In the genomic region with DNA sequence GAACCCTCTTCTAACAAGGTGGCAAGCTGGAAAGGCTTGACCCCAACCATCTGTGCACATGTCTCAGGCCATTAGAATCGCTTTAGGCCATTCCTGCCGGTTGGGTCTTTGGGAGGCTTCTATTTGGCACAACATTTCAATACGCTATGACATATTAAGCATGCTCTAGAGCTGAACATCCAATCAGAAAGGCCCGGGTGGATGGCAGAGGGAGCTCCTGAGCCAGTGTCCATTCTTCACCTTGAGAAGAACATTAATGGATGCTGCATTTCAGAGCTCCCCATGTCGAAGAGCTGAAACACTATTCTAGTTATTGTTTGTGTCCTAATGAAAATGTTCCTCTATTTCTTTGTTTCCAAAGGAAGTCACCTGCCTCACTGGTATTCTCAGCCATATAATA, we compare ENCODE assay signal across 1 cellular context.
TF ChIP-seq lines count a peak whose summit lies in the region.

No MANE protein-coding gene starts in this region.

TF ChIP-seq in GM23338, 12 proteins besides CTCF, POLR2A, EP300 and RAD21:
- no peak for TF ChIP-seq EZH2 (IDR thresholded peaks at IDR 0.05; ENCODE audit: low read depth, unreplicated experiment)
- no peak for TF ChIP-seq STAT1 (IDR thresholded peaks at IDR 0.05; ENCODE audit: unreplicated experiment)
- TF ChIP-seq POLR2AphosphoS5 (IDR thresholded peaks at IDR 0.05; ENCODE audit: low read depth), result no peak
- no peak for TF ChIP-seq JUNB (IDR thresholded peaks at IDR 0.05; ENCODE audit: unreplicated experiment)
- no peak for TF ChIP-seq ZNF114 (CRISPR knock-in tag; IDR thresholded peaks at IDR 0.05)
- TF ChIP-seq, protein P1, sequence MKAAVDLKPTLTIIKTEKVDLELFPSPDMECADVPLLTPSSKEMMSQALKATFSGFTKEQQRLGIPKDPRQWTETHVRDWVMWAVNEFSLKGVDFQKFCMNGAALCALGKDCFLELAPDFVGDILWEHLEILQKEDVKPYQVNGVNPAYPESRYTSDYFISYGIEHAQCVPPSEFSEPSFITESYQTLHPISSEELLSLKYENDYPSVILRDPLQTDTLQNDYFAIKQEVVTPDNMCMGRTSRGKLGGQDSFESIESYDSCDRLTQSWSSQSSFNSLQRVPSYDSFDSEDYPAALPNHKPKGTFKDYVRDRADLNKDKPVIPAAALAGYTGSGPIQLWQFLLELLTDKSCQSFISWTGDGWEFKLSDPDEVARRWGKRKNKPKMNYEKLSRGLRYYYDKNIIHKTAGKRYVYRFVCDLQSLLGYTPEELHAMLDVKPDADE (IDR thresholded peaks at IDR 0.05), result no peak
- TF ChIP-seq, protein P2, sequence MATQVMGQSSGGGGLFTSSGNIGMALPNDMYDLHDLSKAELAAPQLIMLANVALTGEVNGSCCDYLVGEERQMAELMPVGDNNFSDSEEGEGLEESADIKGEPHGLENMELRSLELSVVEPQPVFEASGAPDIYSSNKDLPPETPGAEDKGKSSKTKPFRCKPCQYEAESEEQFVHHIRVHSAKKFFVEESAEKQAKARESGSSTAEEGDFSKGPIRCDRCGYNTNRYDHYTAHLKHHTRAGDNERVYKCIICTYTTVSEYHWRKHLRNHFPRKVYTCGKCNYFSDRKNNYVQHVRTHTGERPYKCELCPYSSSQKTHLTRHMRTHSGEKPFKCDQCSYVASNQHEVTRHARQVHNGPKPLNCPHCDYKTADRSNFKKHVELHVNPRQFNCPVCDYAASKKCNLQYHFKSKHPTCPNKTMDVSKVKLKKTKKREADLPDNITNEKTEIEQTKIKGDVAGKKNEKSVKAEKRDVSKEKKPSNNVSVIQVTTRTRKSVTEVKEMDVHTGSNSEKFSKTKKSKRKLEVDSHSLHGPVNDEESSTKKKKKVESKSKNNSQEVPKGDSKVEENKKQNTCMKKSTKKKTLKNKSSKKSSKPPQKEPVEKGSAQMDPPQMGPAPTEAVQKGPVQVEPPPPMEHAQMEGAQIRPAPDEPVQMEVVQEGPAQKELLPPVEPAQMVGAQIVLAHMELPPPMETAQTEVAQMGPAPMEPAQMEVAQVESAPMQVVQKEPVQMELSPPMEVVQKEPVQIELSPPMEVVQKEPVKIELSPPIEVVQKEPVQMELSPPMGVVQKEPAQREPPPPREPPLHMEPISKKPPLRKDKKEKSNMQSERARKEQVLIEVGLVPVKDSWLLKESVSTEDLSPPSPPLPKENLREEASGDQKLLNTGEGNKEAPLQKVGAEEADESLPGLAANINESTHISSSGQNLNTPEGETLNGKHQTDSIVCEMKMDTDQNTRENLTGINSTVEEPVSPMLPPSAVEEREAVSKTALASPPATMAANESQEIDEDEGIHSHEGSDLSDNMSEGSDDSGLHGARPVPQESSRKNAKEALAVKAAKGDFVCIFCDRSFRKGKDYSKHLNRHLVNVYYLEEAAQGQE (IDR thresholded peaks at IDR 0.05; ENCODE audit: unreplicated experiment), result no peak
- TF ChIP-seq NANOG (IDR thresholded peaks at IDR 0.05; ENCODE audit: borderline replicate concordance), result no peak
- TF ChIP-seq EZH2phosphoT487 (IDR thresholded peaks at IDR 0.05; ENCODE audit: unreplicated experiment), result no peak
- TF ChIP-seq, protein P3, sequence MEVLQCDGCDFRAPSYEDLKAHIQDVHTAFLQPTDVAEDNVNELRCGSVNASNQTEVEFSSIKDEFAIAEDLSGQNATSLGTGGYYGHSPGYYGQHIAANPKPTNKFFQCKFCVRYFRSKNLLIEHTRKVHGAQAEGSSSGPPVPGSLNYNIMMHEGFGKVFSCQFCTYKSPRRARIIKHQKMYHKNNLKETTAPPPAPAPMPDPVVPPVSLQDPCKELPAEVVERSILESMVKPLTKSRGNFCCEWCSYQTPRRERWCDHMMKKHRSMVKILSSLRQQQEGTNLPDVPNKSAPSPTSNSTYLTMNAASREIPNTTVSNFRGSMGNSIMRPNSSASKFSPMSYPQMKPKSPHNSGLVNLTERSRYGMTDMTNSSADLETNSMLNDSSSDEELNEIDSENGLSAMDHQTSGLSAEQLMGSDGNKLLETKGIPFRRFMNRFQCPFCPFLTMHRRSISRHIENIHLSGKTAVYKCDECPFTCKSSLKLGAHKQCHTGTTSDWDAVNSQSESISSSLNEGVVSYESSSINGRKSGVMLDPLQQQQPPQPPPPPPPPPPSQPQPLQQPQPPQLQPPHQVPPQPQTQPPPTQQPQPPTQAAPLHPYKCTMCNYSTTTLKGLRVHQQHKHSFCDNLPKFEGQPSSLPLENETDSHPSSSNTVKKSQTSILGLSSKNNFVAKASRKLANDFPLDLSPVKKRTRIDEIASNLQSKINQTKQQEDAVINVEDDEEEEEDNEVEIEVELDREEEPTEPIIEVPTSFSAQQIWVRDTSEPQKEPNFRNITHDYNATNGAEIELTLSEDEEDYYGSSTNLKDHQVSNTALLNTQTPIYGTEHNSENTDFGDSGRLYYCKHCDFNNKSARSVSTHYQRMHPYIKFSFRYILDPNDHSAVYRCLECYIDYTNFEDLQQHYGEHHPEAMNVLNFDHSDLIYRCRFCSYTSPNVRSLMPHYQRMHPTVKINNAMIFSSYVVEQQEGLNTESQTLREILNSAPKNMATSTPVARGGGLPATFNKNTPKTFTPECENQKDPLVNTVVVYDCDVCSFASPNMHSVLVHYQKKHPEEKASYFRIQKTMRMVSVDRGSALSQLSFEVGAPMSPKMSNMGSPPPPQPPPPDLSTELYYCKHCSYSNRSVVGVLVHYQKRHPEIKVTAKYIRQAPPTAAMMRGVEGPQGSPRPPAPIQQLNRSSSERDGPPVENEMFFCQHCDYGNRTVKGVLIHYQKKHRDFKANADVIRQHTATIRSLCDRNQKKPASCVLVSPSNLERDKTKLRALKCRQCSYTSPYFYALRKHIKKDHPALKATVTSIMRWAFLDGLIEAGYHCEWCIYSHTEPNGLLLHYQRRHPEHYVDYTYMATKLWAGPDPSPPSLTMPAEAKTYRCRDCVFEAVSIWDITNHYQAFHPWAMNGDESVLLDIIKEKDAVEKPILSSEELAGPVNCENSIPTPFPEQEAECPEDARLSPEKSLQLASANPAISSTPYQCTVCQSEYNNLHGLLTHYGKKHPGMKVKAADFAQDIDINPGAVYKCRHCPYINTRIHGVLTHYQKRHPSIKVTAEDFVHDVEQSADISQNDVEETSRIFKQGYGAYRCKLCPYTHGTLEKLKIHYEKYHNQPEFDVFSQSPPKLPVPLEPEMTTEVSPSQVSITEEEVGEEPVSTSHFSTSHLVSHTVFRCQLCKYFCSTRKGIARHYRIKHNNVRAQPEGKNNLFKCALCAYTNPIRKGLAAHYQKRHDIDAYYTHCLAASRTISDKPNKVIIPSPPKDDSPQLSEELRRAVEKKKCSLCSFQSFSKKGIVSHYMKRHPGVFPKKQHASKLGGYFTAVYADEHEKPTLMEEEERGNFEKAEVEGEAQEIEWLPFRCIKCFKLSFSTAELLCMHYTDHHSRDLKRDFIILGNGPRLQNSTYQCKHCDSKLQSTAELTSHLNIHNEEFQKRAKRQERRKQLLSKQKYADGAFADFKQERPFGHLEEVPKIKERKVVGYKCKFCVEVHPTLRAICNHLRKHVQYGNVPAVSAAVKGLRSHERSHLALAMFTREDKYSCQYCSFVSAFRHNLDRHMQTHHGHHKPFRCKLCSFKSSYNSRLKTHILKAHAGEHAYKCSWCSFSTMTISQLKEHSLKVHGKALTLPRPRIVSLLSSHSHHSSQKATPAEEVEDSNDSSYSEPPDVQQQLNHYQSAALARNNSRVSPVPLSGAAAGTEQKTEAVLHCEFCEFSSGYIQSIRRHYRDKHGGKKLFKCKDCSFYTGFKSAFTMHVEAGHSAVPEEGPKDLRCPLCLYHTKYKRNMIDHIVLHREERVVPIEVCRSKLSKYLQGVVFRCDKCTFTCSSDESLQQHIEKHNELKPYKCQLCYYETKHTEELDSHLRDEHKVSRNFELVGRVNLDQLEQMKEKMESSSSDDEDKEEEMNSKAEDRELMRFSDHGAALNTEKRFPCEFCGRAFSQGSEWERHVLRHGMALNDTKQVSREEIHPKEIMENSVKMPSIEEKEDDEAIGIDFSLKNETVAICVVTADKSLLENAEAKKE (CRISPR knock-in tag; IDR thresholded peaks at IDR 0.05), result no peak
- TF ChIP-seq CREB1 (CRISPR knock-in tag; IDR thresholded peaks at IDR 0.05; ENCODE audit: low read depth), result no peak
- TF ChIP-seq ZNF331 (CRISPR knock-in tag; IDR thresholded peaks at IDR 0.05; ENCODE audit: low read depth), result no peak
